ENCODE assay signal across 10 cellular contexts in genomic region chr16:68116256-68116853, GRCh38. TPM values are rescaled to one million over a fixed set of nuclear protein-coding genes. Genes with fewer than 3 reads are reported as not detected.
A peak's percentile ranks its signal among the peaks of the same experiment; 100 is the strongest.
DNase-seq lines count a peak whose midpoint lies in the region; ATAC-seq lines count a peak whose summit lies in the region.
"Had no signal": no experiment of that assay in that cellular context is flagged by ENCODE, and none has a peak within 500 bp of the region (broad histone marks: within the 10 kb centered on the region; RNA-seq: fewer than 3 reads in every experiment).

No MANE protein-coding gene starts in this region.

- H3K36me3 Mint-ChIP-seq in effector memory CD8-positive, alpha-beta T cell (ENCODE audit: insufficient read depth), result peaks cover 7% of the 10 kb centered on the region

- ATAC-seq in effector memory CD8-positive, alpha-beta T cell (replicated peaks), result peak; percentile 62
- ATAC-seq in HG03025 (IDR thresholded peaks at IDR 0.05; ENCODE audit: low FRiP score, unreplicated experiment) (no peak), HG03095 (IDR thresholded peaks at IDR 0.05; ENCODE audit: unreplicated experiment) (no peak)

- peak overlapping the region in 1 of 2 donors; percentile 90 for H3K27ac Mint-ChIP-seq in effector memory CD8-positive, alpha-beta T cell
- H3K27ac Mint-ChIP-seq: stimulated activated naive B cell treated with anti-CD40 and anti-IgM and Interleukin-4, amounts not matched to agents 10 μg/mL and 1 μg/mL and 100 μg/mL, for 72 hours had no signal

- H3K9me3 Mint-ChIP-seq in effector memory CD8-positive, alpha-beta T cell, result no peaks in the 10 kb centered on the region

- peak; percentile 47 for DNase-seq in SIG-M5 treated with dmso at 0.1 percent for 504 hours (lab: John Stamatoyannopoulos, UW; ENCODE audit: unreplicated experiment)
- DNase-seq in SIG-M5 (lab: John Stamatoyannopoulos, UW), result no peak
- peak; percentile 39 for DNase-seq in NCI-H460 (ENCODE audit: extremely low read depth, low read depth)
- DNase-seq in effector memory CD8-positive, alpha-beta T cell, result peak in 2 of 3 experiments; percentile 7 to 16
- peak; percentile 49 for DNase-seq in renal cortical epithelial cell (ENCODE audit: low read depth)
- DNase-seq in SK-N-DZ (ENCODE audit: low spot score), result no peak
- DNase-seq: NCI-H510A; stimulated activated naive B cell treated with anti-CD40 and anti-IgM and Interleukin-4, amounts not matched to agents 10 μg/mL and 1 μg/mL and 100 μg/mL, for 72 hours had no signal

- no peaks in the 10 kb centered on the region for H3K27me3 Mint-ChIP-seq in effector memory CD8-positive, alpha-beta T cell
- H3K27me3 Mint-ChIP-seq: stimulated activated naive B cell treated with anti-CD40 and anti-IgM and Interleukin-4, amounts not matched to agents 10 μg/mL and 1 μg/mL and 100 μg/mL, for 72 hours had no signal

- H3K4me3 Mint-ChIP-seq in effector memory CD8-positive, alpha-beta T cell, result peak overlapping the region in 1 of 2 donors; percentile 25
- H3K4me3 Mint-ChIP-seq: stimulated activated naive B cell treated with anti-CD40 and anti-IgM and Interleukin-4, amounts not matched to agents 10 μg/mL and 1 μg/mL and 100 μg/mL, for 72 hours had no signal

- peaks cover 65 to 81% of the 10 kb centered on the region in 2 donors for H3K4me1 Mint-ChIP-seq in effector memory CD8-positive, alpha-beta T cell (ENCODE audit: low read depth in 2 of 2)

RNA-seq across cellular contexts. Expression of gene NFATC3, which starts 31.2 kb away (rescaled TPM):
- total RNA-seq in NCI-H460 (2014; rRNA removed; shearing (Covaris generic)), result 29.5 and 31.3 TPM in 2 replicates
- 20.9 TPM in 2 replicates for polyA plus RNA-seq in NCI-H460 (2014; cell fraction: nucleus; rRNA removed)
- 6.1 and 17.4 TPM in 2 replicates for total RNA-seq in renal cortical epithelial cell
- polyA plus RNA-seq in SK-N-DZ (2014; cell fraction: cytosol; rRNA removed), result 26.9 and 37.7 TPM in 2 replicates
- polyA plus RNA-seq in SK-N-DZ (2014; cell fraction: nucleus; rRNA removed), result 20.4 and 20.6 TPM in 2 replicates

Comparison
In these comparisons a context has a peak if more than half of its experiments do, and no peak if none do; other contexts are left out.
1. DNase-seq: peak in SIG-M5 treated with dmso at 0.1 percent for 504 hours (single experiment), NCI-H460 (single experiment), effector memory CD8-positive, alpha-beta T cell (2 of 3) and renal cortical epithelial cell (single experiment); none in SIG-M5 (single experiment) and SK-N-DZ (single experiment).